ENCODE assay signal across 13 cellular contexts in the genomic region with DNA sequence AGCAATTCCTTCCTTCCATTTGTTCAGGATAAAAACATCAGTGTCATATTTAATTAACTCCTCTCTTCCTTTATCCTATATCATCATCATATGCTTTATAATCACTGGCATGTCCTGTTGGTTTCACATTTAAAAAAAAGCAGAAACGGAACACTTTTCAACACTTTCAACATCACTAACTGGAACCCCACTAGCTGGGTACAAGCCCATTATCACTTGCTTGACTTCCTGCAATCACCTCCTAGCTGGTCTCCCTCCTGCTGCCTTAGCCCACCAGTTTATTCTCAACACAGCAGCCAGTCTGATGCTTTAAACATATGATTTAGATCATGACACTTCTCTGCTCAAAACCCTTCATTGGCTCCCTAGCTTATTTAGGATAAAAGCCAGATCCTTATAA.
DNase-seq lines count a peak whose midpoint lies in the region; ATAC-seq and TF ChIP-seq lines count a peak whose summit lies in the region.
"Had no signal": no experiment of that assay in that cellular context is flagged by ENCODE, and none has a peak within 500 bp of the region (broad histone marks: within the 10 kb centered on the region; RNA-seq: fewer than 3 reads in every experiment).

No MANE protein-coding gene starts in this region.

- ATAC-seq in GM19467 (IDR thresholded peaks at IDR 0.05; ENCODE audit: unreplicated experiment) (peak; percentile 38), HG03045 (IDR thresholded peaks at IDR 0.05; ENCODE audit: unreplicated experiment) (peak; percentile 38)
- ATAC-seq in stimulated activated effector memory CD8-positive, alpha-beta T cell treated with anti-CD3 and anti-CD28 coated beads, Interleukin-12 subunit alpha, Interleukin-12 subunit beta, amount 100 ng/mL, for 72 hours: no peak
- ATAC-seq: psoas muscle had no signal

- WGBS in hepatocyte (ENCODE audit: low lambda C conversion rate, missing lambda C conversion rate): 81% methylated on average over 1 of the region's 1 CpG

- H3K9me3 Mint-ChIP-seq in activated T-cell treated with anti-CD3 and anti-CD28 coated beads, Interleukin-2, amount 50 U/mL, for 24 hours: no peaks in the 10 kb centered on the region
- H3K9me3 Mint-ChIP-seq in stimulated activated effector memory CD8-positive, alpha-beta T cell treated with anti-CD3 and anti-CD28 coated beads, Interleukin-12 subunit alpha, Interleukin-12 subunit beta, amount 100 ng/mL, for 72 hours: no peaks in the 10 kb centered on the region
- H3K9me3 Mint-ChIP-seq: type B pancreatic cell had no signal

- H3K36me3 Mint-ChIP-seq in activated T-cell treated with anti-CD3 and anti-CD28 coated beads, Interleukin-2, amount 50 U/mL, for 24 hours (ENCODE audit: low read depth): no peaks in the 10 kb centered on the region
- H3K36me3 Mint-ChIP-seq in stimulated activated effector memory CD8-positive, alpha-beta T cell treated with anti-CD3 and anti-CD28 coated beads, Interleukin-12 subunit alpha, Interleukin-12 subunit beta, amount 100 ng/mL, for 72 hours: no peaks in the 10 kb centered on the region
- H3K36me3 Mint-ChIP-seq: type B pancreatic cell had no signal

- H3K27ac ChIP-seq in OCI-LY3 (ENCODE audit: low read length): peak overlapping the region; percentile 87
- H3K27ac ChIP-seq in hepatocyte: no peak overlapping the region
- H3K27ac ChIP-seq: psoas muscle had no signal

- TF ChIP-seq CTCF in GM12865 (IDR thresholded peaks at IDR 0.05; ENCODE audit: insufficient read depth, low read depth, low read length, missing control alignments) (no peak), OCI-LY3 (IDR thresholded peaks at IDR 0.05; ENCODE audit: low read depth, low read length) (no peak), hepatocyte (IDR thresholded peaks at IDR 0.05; ENCODE audit: poor library complexity) (no peak)

- H3K27me3 ChIP-seq in OCI-LY3 (ENCODE audit: low read depth, low read length): no peaks in the 10 kb centered on the region
- H3K27me3 ChIP-seq in hepatocyte: peaks cover 4% of the 10 kb centered on the region

- H3K4me1 ChIP-seq in OCI-LY3 (ENCODE audit: low read length) (peaks cover 78% of the 10 kb centered on the region), hepatocyte (ENCODE audit: insufficient read depth) (no peaks in the 10 kb centered on the region)
- H3K4me1 ChIP-seq: psoas muscle had no signal

- H3K9ac ChIP-seq in OCI-LY3 (ENCODE audit: low read length): peak overlapping the region; percentile 70

- H4K20me1 ChIP-seq in OCI-LY3 (ENCODE audit: insufficient read depth, low read length): no peaks in the 10 kb centered on the region
- no peaks in the 10 kb centered on the region for H4K20me1 ChIP-seq in hepatocyte (ENCODE audit: insufficient read depth, poor library complexity, severe bottlenecking)

- H3K4me3 Mint-ChIP-seq in activated T-cell treated with anti-CD3 and anti-CD28 coated beads, Interleukin-2, amount 50 U/mL, for 24 hours: no peak overlapping the region
- H3K4me3 Mint-ChIP-seq in stimulated activated effector memory CD8-positive, alpha-beta T cell treated with anti-CD3 and anti-CD28 coated beads, Interleukin-12 subunit alpha, Interleukin-12 subunit beta, amount 100 ng/mL, for 72 hours: no peak overlapping the region
- H3K4me3 Mint-ChIP-seq: type B pancreatic cell had no signal

- H3K9me3 ChIP-seq in OCI-LY3 (ENCODE audit: insufficient read depth, low read length): no peaks in the 10 kb centered on the region
- no peaks in the 10 kb centered on the region for H3K9me3 ChIP-seq in hepatocyte (ENCODE audit: low read depth)
- H3K9me3 ChIP-seq: psoas muscle had no signal

- H2AFZ ChIP-seq in OCI-LY3 (ENCODE audit: low read depth, low read length) (no peak overlapping the region), hepatocyte (no peak overlapping the region)

- no peak overlapping the region for H3K27ac Mint-ChIP-seq in activated T-cell treated with anti-CD3 and anti-CD28 coated beads, Interleukin-2, amount 50 U/mL, for 24 hours
- H3K27ac Mint-ChIP-seq in stimulated activated effector memory CD8-positive, alpha-beta T cell treated with anti-CD3 and anti-CD28 coated beads, Interleukin-12 subunit alpha, Interleukin-12 subunit beta, amount 100 ng/mL, for 72 hours: no peak overlapping the region
- H3K27ac Mint-ChIP-seq: type B pancreatic cell had no signal

- peaks cover 21% of the 10 kb centered on the region for H3K27me3 Mint-ChIP-seq in activated T-cell treated with anti-CD3 and anti-CD28 coated beads, Interleukin-2, amount 50 U/mL, for 24 hours

- peak overlapping the region; percentile 81 for H3K4me2 ChIP-seq in OCI-LY3 (ENCODE audit: low read length)
- no peak overlapping the region for H3K4me2 ChIP-seq in hepatocyte

- H3K9me2 ChIP-seq in hepatocyte (replicated peaks; ENCODE audit: insufficient read depth): no peaks in the 10 kb centered on the region

- peaks cover 2% of the 10 kb centered on the region for H3K4me1 Mint-ChIP-seq in activated T-cell treated with anti-CD3 and anti-CD28 coated beads, Interleukin-2, amount 50 U/mL, for 24 hours (ENCODE audit: low read depth)
- peaks cover 6% of the 10 kb centered on the region for H3K4me1 Mint-ChIP-seq in stimulated activated effector memory CD8-positive, alpha-beta T cell treated with anti-CD3 and anti-CD28 coated beads, Interleukin-12 subunit alpha, Interleukin-12 subunit beta, amount 100 ng/mL, for 72 hours

- H3K36me3 ChIP-seq in OCI-LY3 (replicated peaks; ENCODE audit: low read depth, low read length): no peaks in the 10 kb centered on the region
- no peaks in the 10 kb centered on the region for H3K36me3 ChIP-seq in hepatocyte (replicated peaks; ENCODE audit: insufficient read depth, low read depth)

- DNase-seq in GM12865 (ENCODE audit: low read depth): peak; percentile 84
- no peak for DNase-seq in activated T-cell treated with anti-CD3 and anti-CD28 coated beads, Interleukin-2, amount 50 U/mL, for 24 hours
- no peak for DNase-seq in hepatocyte (ENCODE audit: low spot score)
- no peak for DNase-seq in DMS153 (lab: John Stamatoyannopoulos, UW)
- no peak for DNase-seq in stimulated activated effector memory CD8-positive, alpha-beta T cell treated with anti-CD3 and anti-CD28 coated beads, Interleukin-12 subunit alpha, Interleukin-12 subunit beta, amount 100 ng/mL, for 72 hours (ENCODE audit: low spot score in 2 of 2)
- DNase-seq: activated CD4-positive, alpha-beta T cell treated with anti-CD3 and anti-CD28 coated beads, Interleukin-2, amount 50 U/mL, for 48 hours; HCEC 1CT; NCI-H345; psoas muscle had no signal

- H3K79me2 ChIP-seq in OCI-LY3 (ENCODE audit: low read length) (no peaks in the 10 kb centered on the region), hepatocyte (no peaks in the 10 kb centered on the region)

- H3K4me3 ChIP-seq in GM12865 (ENCODE audit: low read depth, low read length) (peak overlapping the region; percentile 66), OCI-LY3 (ENCODE audit: low read length) (peak overlapping the region; percentile 63), hepatocyte (no peak overlapping the region)
- H3K4me3 ChIP-seq: psoas muscle had no signal
